Comparison of ENCODE assay signal across 17 cellular contexts in genomic region chr11:68999093-68999747, GRCh38. TPM values are rescaled to one million over a fixed set of nuclear protein-coding genes. Genes with fewer than 3 reads are reported as not detected.
DNase-seq lines count a peak whose midpoint lies in the region; ATAC-seq and TF ChIP-seq lines count a peak whose summit lies in the region.
"Had no signal": no experiment of that assay in that cellular context is flagged by ENCODE, and none has a peak within 500 bp of the region (broad histone marks: within the 10 kb centered on the region; RNA-seq: fewer than 3 reads in every experiment).

No MANE protein-coding gene starts in this region.

- H3K9me3 Mint-ChIP-seq in natural killer cell treated with Interleukin-12 subunit alpha and Interleukin-12 subunit beta and Interleukin-15 and Interleukin-18, amount 100 ng/mL, for 72 hours = no peaks in the 10 kb centered on the region
- H3K9me3 Mint-ChIP-seq: activated naive CD8-positive, alpha-beta T cell treated with anti-CD3 and anti-CD28 coated beads, Interleukin-2, amount 50 U/mL, for 24 hours; naive B cell; stimulated activated memory B cell treated with anti-CD40 and anti-IgM and Interleukin-4, amounts not matched to agents 10 μg/mL and 1 μg/mL and 100 μg/mL, for 72 hours had no signal

- no peak overlapping the region for H3K9ac ChIP-seq in SK-N-SH

- POLR2A ChIA-PET in SK-N-SH (lab: Yijun Ruan, JAX) = interaction anchor here (1.2 kb wide), 1 partner anchor 12 kb away, joined by 3 read pairs; no protein-coding TSS in a partner anchor

- no peak for TF ChIP-seq EP300 in SK-N-SH (IDR thresholded peaks at IDR 0.05; ENCODE audit: borderline replicate concordance in 1 of 2, low read depth in 1 of 2, low read length in 1 of 2)

- 96% methylated on average over 8 of the region's 8 CpGs for WGBS in SK-N-SH (ENCODE audit: low lambda C conversion rate)
- WGBS in esophagus, 2 donors = 76 to 85% methylated on average over 8 of the region's 8 CpGs

- H3K36me3 ChIP-seq in SK-N-SH (replicated peaks in 1 of 2; ENCODE audit: control insufficient read depth in 1 of 2, insufficient read depth in 2 of 2, low read length in 1 of 2) = no peaks in the 10 kb centered on the region
- peaks cover 0 to 2% of the 10 kb centered on the region in 2 donors for H3K36me3 ChIP-seq in esophagus (ENCODE audit: control insufficient read depth in 2 of 2, insufficient read depth in 2 of 2, low read length in 1 of 2)
- H3K36me3 ChIP-seq in tibial artery = peaks cover 7 to 14% (median 10%) of the 10 kb centered on the region in 3 donors

- DNase-seq in SK-N-SH (no peak), tibial artery (peak in 1 of 2 donors; percentile 65), UCSD-AML1 (lab: John Stamatoyannopoulos, UW; ENCODE audit: unreplicated experiment) (no peak)
- no peak for DNase-seq in natural killer cell treated with Interleukin-12 subunit alpha and Interleukin-12 subunit beta and Interleukin-15 and Interleukin-18, amount 100 ng/mL, for 72 hours (ENCODE audit: low spot score)
- DNase-seq in activated CD4-positive, alpha-beta T cell treated with anti-CD3 and anti-CD28 coated beads for 4 hours = no peak
- DNase-seq: activated naive CD8-positive, alpha-beta T cell treated with anti-CD3 and anti-CD28 coated beads, Interleukin-2, amount 50 U/mL, for 24 hours; naive B cell; stimulated activated CD4-positive, alpha-beta T cell treated with anti-CD3 and anti-CD28 coated beads, Interleukin-4, amount 100 ng/mL, for 4 hours had no signal

- no peak overlapping the region for H3K27ac Mint-ChIP-seq in natural killer cell treated with Interleukin-12 subunit alpha and Interleukin-12 subunit beta and Interleukin-15 and Interleukin-18, amount 100 ng/mL, for 72 hours
- H3K27ac Mint-ChIP-seq: activated naive CD8-positive, alpha-beta T cell treated with anti-CD3 and anti-CD28 coated beads, Interleukin-2, amount 50 U/mL, for 24 hours; stimulated activated memory B cell treated with anti-CD40 and anti-IgM and Interleukin-4, amounts not matched to agents 10 μg/mL and 1 μg/mL and 100 μg/mL, for 72 hours had no signal

- intact Hi-C loops in tibial artery (cut with DNase I; ENCODE audit: low total_unique reads) = no loop called here

- no peaks in the 10 kb centered on the region for H3K79me2 ChIP-seq in SK-N-SH (ENCODE audit: insufficient read depth)

- peaks cover 14 to 40% of the 10 kb centered on the region in 2 experiments for H3K4me1 ChIP-seq in SK-N-SH (ENCODE audit: control insufficient read depth in 1 of 2, insufficient read depth in 2 of 2, low read depth in 1 of 2, low read length in 1 of 2)
- H3K4me1 ChIP-seq in esophagus (ENCODE audit: control insufficient read depth in 2 of 2, insufficient read depth in 2 of 2, low read length in 1 of 2) = peaks cover 0 to 8% of the 10 kb centered on the region in 2 donors
- peaks cover 17 to 71% (median 61%) of the 10 kb centered on the region in 4 donors for H3K4me1 ChIP-seq in tibial artery

- no peaks in the 10 kb centered on the region for H3K9me2 ChIP-seq in SK-N-SH

- H3K4me2 ChIP-seq in SK-N-SH = no peak overlapping the region

- peaks cover 16 to 18% of the 10 kb centered on the region in 2 donors for H3K4me1 Mint-ChIP-seq in natural killer cell treated with Interleukin-12 subunit alpha and Interleukin-12 subunit beta and Interleukin-15 and Interleukin-18, amount 100 ng/mL, for 72 hours (ENCODE audit: low read depth in 2 of 2)
- H3K4me1 Mint-ChIP-seq: activated naive CD8-positive, alpha-beta T cell treated with anti-CD3 and anti-CD28 coated beads, Interleukin-2, amount 50 U/mL, for 24 hours; naive B cell; stimulated activated memory B cell treated with anti-CD40 and anti-IgM and Interleukin-4, amounts not matched to agents 10 μg/mL and 1 μg/mL and 100 μg/mL, for 72 hours had no signal

- CTCF ChIA-PET in SK-N-SH (lab: Yijun Ruan, JAX) = interaction anchor here (0.6 to 3.9 kb wide), 8 partner anchors 7 to 159 kb away, joined by 3 to 26 read pairs (median 3); partner anchors contain the start of gene MRGPRF

- peak overlapping the region; percentile 6 for H3K4me3 Mint-ChIP-seq in natural killer cell treated with Interleukin-12 subunit alpha and Interleukin-12 subunit beta and Interleukin-15 and Interleukin-18, amount 100 ng/mL, for 72 hours
- H3K4me3 Mint-ChIP-seq: activated naive CD8-positive, alpha-beta T cell treated with anti-CD3 and anti-CD28 coated beads, Interleukin-2, amount 50 U/mL, for 24 hours; naive B cell; stimulated activated memory B cell treated with anti-CD40 and anti-IgM and Interleukin-4, amounts not matched to agents 10 μg/mL and 1 μg/mL and 100 μg/mL, for 72 hours had no signal

- no peaks in the 10 kb centered on the region for H4K20me1 ChIP-seq in SK-N-SH (ENCODE audit: insufficient read depth)

- H3K27me3 ChIP-seq in SK-N-SH (ENCODE audit: insufficient read depth) = no peaks in the 10 kb centered on the region
- no peaks in the 10 kb centered on the region for H3K27me3 ChIP-seq in esophagus (ENCODE audit: control insufficient read depth in 1 of 2, insufficient read depth in 2 of 2, low read length in 2 of 2)
- no peaks in the 10 kb centered on the region for H3K27me3 ChIP-seq in tibial artery

- ATAC-seq in SK-N-SH treated with all-trans-retinoic acid at 6 μM for 48 hours (no peak), HG03457 (IDR thresholded peaks at IDR 0.05; ENCODE audit: unreplicated experiment) (no peak)
- ATAC-seq in natural killer cell treated with Interleukin-12 subunit alpha and Interleukin-12 subunit beta and Interleukin-15 and Interleukin-18, amount 100 ng/mL, for 72 hours = peak; percentile 71 to 86
- ATAC-seq: activated naive CD8-positive, alpha-beta T cell treated with anti-CD3 and anti-CD28 coated beads, Interleukin-2, amount 50 U/mL, for 24 hours; stimulated activated memory B cell treated with anti-CD40 and anti-IgM and Interleukin-4, amounts not matched to agents 10 μg/mL and 1 μg/mL and 100 μg/mL, for 72 hours had no signal

- H3K9me3 ChIP-seq in SK-N-SH = no peaks in the 10 kb centered on the region
- H3K9me3 ChIP-seq in esophagus (ENCODE audit: control insufficient read depth in 2 of 2, insufficient read depth in 1 of 2, low read depth in 1 of 2, low read length in 1 of 2) = no peaks in the 10 kb centered on the region
- no peaks in the 10 kb centered on the region for H3K9me3 ChIP-seq in tibial artery
- H3K9me3 ChIP-seq: heart right ventricle had no signal

- no peak for TF ChIP-seq RAD21 in SK-N-SH (IDR thresholded peaks at IDR 0.05; ENCODE audit: low read length)

- no peaks in the 10 kb centered on the region for H3K36me3 Mint-ChIP-seq in natural killer cell treated with Interleukin-12 subunit alpha and Interleukin-12 subunit beta and Interleukin-15 and Interleukin-18, amount 100 ng/mL, for 72 hours
- H3K36me3 Mint-ChIP-seq: naive B cell; stimulated activated memory B cell treated with anti-CD40 and anti-IgM and Interleukin-4, amounts not matched to agents 10 μg/mL and 1 μg/mL and 100 μg/mL, for 72 hours had no signal

- H3F3A ChIP-seq in SK-N-SH (replicated peaks; ENCODE audit: insufficient read depth) = no peaks in the 10 kb centered on the region

- H3K27me3 Mint-ChIP-seq in natural killer cell treated with Interleukin-12 subunit alpha and Interleukin-12 subunit beta and Interleukin-15 and Interleukin-18, amount 100 ng/mL, for 72 hours = no peaks in the 10 kb centered on the region

- peak overlapping the region in 1 of 2 experiments; percentile 89; a peak in 2 of 4 replicates for H3K27ac ChIP-seq in SK-N-SH (ENCODE audit: low read depth in 2 of 2, low read length in 1 of 2)
- H3K27ac ChIP-seq in esophagus (ENCODE audit: low read depth in 2 of 2, low read length in 1 of 2) = peak overlapping the region; percentile 64 to 67
- peak overlapping the region; percentile 91 to 93 for H3K27ac ChIP-seq in tibial artery

- no peak overlapping the region for H2AFZ ChIP-seq in SK-N-SH (ENCODE audit: low read depth)

- no peak overlapping the region for H3K4me3 ChIP-seq in SK-N-SH (ENCODE audit: low read depth in 2 of 2, low read length in 1 of 2)
- no peak overlapping the region for H3K4me3 ChIP-seq in esophagus (ENCODE audit: low read depth in 1 of 2, low read length in 2 of 2)
- H3K4me3 ChIP-seq in tibial artery = no peak overlapping the region
- H3K4me3 ChIP-seq: heart right ventricle had no signal

- no peak for TF ChIP-seq CTCF in SK-N-SH (IDR thresholded peaks at IDR 0.05)
- no peak for TF ChIP-seq CTCF in tibial artery (IDR thresholded peaks at IDR 0.05)

TF ChIP-seq in SK-N-SH, 30 proteins besides CTCF, POLR2A, EP300 and RAD21:
- peak; percentile 25; the same call in 1 of the 2 replicates for TF ChIP-seq GATA2 (CRISPR knock-in tag; IDR thresholded peaks at IDR 0.05)
- no peak for TF ChIP-seq JUND (IDR thresholded peaks at IDR 0.05)
TF ChIP-seq in SK-N-SH: peak in this region for 1.

TF ChIP-seq in SK-N-SH treated with all-trans-retinoic acid at 6 μM for 48 hours, 23 proteins besides CTCF, POLR2A, EP300 and RAD21 (continues in another document):
- TF ChIP-seq PPARA (CRISPR knock-in tag; IDR thresholded peaks at IDR 0.05; ENCODE audit: borderline replicate concordance) = no peak

RNA-seq across cellular contexts. Expression of gene MRGPRF, which starts 13.8 kb away (rescaled TPM):
- polyA plus RNA-seq in SK-N-SH (2012; rRNA removed) (0.18 and 0.19 TPM in 2 replicates), esophagus (10 to 100 TPM in 1 of 2 donors, 1 to 10 TPM in 1; 5.3 to 14.7 TPM)
- polyA plus RNA-seq in SK-N-SH (2012; cell fraction: cytosol; rRNA removed) = 0.08 and 0.12 TPM in 2 replicates
- 0.21 and 0.39 TPM in 2 replicates for polyA plus RNA-seq in SK-N-SH (2012; cell fraction: nucleus; rRNA removed)
- not detected for total RNA-seq in natural killer cell treated with Interleukin-12 subunit alpha and Interleukin-12 subunit beta and Interleukin-15 and Interleukin-18, amount 100 ng/mL, for 72 hours
- total RNA-seq: T-helper 2 cell treated with Interferon-gamma antibody and Interleukin-4, amounts not matched to agents 100 ng/mL and 5 ng/mL, for 36 hours had no signal

RNA-seq across cellular contexts. Expression of gene MRGPRD, which starts 18.4 kb away (rescaled TPM):
- not detected in 2 replicates for polyA plus RNA-seq in SK-N-SH (2012; rRNA removed)
- not detected in 2 replicates for polyA plus RNA-seq in SK-N-SH (2012; cell fraction: cytosol; rRNA removed)
- not detected in 2 replicates for polyA plus RNA-seq in SK-N-SH (2012; cell fraction: nucleus; rRNA removed)
- polyA plus RNA-seq in esophagus = not detected
- total RNA-seq in natural killer cell treated with Interleukin-12 subunit alpha and Interleukin-12 subunit beta and Interleukin-15 and Interleukin-18, amount 100 ng/mL, for 72 hours = not detected
- total RNA-seq: A172; cerebellum; heart right ventricle; kidney epithelial cell; T-helper 2 cell treated with Interferon-gamma antibody and Interleukin-4, amounts not matched to agents 100 ng/mL and 5 ng/mL, for 36 hours had no signal
- polyA plus RNA-seq: heart right ventricle had no signal

RNA-seq across cellular contexts. Expression of gene TPCN2, which starts 49.5 kb away (rescaled TPM):
- polyA plus RNA-seq in SK-N-SH (2012; rRNA removed) = 7.6 and 8.7 TPM in 2 replicates
- polyA plus RNA-seq in SK-N-SH (2012; cell fraction: cytosol; rRNA removed) = 3.3 and 4.5 TPM in 2 replicates
- 36.5 and 41.4 TPM in 2 replicates for polyA plus RNA-seq in SK-N-SH (2012; cell fraction: nucleus; rRNA removed)
- polyA plus RNA-seq in esophagus = 10 to 100 TPM in 1 of 2 donors, 1 to 10 TPM in 1; 6.5 to 12.1 TPM
- total RNA-seq in natural killer cell treated with Interleukin-12 subunit alpha and Interleukin-12 subunit beta and Interleukin-15 and Interleukin-18, amount 100 ng/mL, for 72 hours = 10 to 100 TPM; 17.1 to 24.6 TPM

Comparison
In these comparisons a context has a peak if more than half of its experiments do, and no peak if none do; other contexts are left out.
1. ATAC-seq: peak in natural killer cell treated with Interleukin-12 subunit alpha and Interleukin-12 subunit beta and Interleukin-15 and Interleukin-18, amount 100 ng/mL, for 72 hours (2 of 2); none in SK-N-SH treated with all-trans-retinoic acid at 6 μM for 48 hours (single experiment) and HG03457 (single experiment).